Comparison of ENCODE assay signal across 8 cellular contexts in genomic region chr6:36197739-36198221, GRCh38. TPM values are rescaled to one million over a fixed set of nuclear protein-coding genes. Genes with fewer than 3 reads are reported as not detected.
DNase-seq lines count a peak whose midpoint lies in the region; ATAC-seq, FAIRE-seq and TF ChIP-seq lines count a peak whose summit lies in the region.

No MANE protein-coding gene starts in this region.

- ATAC-seq in heart left ventricle (no peak), left cardiac atrium (no peak), lower lobe of right lung (no peak)

- no peak for DNase-seq in heart left ventricle
- no peak for DNase-seq in left cardiac atrium
- DNase-seq in astrocyte (ENCODE audit: low read depth), result no peak
- no peak for DNase-seq in lower lobe of right lung
- DNase-seq in type B pancreatic cell (ENCODE audit: extremely low spot score, unreplicated experiment), result no peak
- no peak for DNase-seq in GF-D8 (lab: John Stamatoyannopoulos, UW)
- DNase-seq in D341Med (ENCODE audit: low spot score), result no peak
- DNase-seq in NOMO-1 treated with DMSO at 0.1 percent for 48 hours (lab: John Stamatoyannopoulos, UW; ENCODE audit: unreplicated experiment), result no peak

- H2AFZ ChIP-seq in astrocyte (ENCODE audit: low read depth, low read length), result no peak overlapping the region

- H3K4me1 ChIP-seq in heart left ventricle, result peaks cover 0 to 31% (median 16%) of the 10 kb centered on the region in 12 donors
- peaks cover 10% of the 10 kb centered on the region for H3K4me1 ChIP-seq in astrocyte (ENCODE audit: insufficient read depth, low read length)
- H3K4me1 ChIP-seq in lower lobe of right lung, result peaks cover 27% of the 10 kb centered on the region

- H3K36me3 Mint-ChIP-seq in astrocyte (ENCODE audit: low read depth, unreplicated experiment), result peaks cover 25% of the 10 kb centered on the region
- H3K36me3 Mint-ChIP-seq in type B pancreatic cell, result peaks cover 40% of the 10 kb centered on the region

- no peak for FAIRE-seq in astrocyte (lab: Jason Lieb, UNC)

- H3K36me3 ChIP-seq in heart left ventricle (peaks cover 0 to 29% (median 22%) of the 10 kb centered on the region in 9 donors), astrocyte (ENCODE audit: insufficient read depth, low read length) (peaks cover 21% of the 10 kb centered on the region), lower lobe of right lung (peaks cover 29% of the 10 kb centered on the region)

- H3K9me3 ChIP-seq in heart left ventricle, result no peaks in the 10 kb centered on the region
- H3K9me3 ChIP-seq in astrocyte (ENCODE audit: insufficient read depth, low read depth, low read length), result no peaks in the 10 kb centered on the region
- no peaks in the 10 kb centered on the region for H3K9me3 ChIP-seq in lower lobe of right lung

- peak overlapping the region; percentile 40 to 85 (median 70) for H3K4me3 ChIP-seq in heart left ventricle
- H3K4me3 ChIP-seq in astrocyte (ENCODE audit: insufficient read depth, low read depth, low read length), result peak overlapping the region; percentile 77
- peak overlapping the region; percentile 66 for H3K4me3 ChIP-seq in lower lobe of right lung

- H3K4me2 ChIP-seq in astrocyte (ENCODE audit: low read length), result peak overlapping the region; percentile 97

- H3K27me3 Mint-ChIP-seq in astrocyte (ENCODE audit: low read depth, unreplicated experiment) (no peaks in the 10 kb centered on the region), type B pancreatic cell (no peaks in the 10 kb centered on the region)

- no peaks in the 10 kb centered on the region for H3K9me3 Mint-ChIP-seq in astrocyte (ENCODE audit: unreplicated experiment)
- no peaks in the 10 kb centered on the region for H3K9me3 Mint-ChIP-seq in type B pancreatic cell

- H3K4me3 Mint-ChIP-seq in astrocyte (ENCODE audit: unreplicated experiment) (peak overlapping the region; percentile 92), type B pancreatic cell (peak overlapping the region; percentile 93)

- 61 to 67% (median 65%) methylated on average over 17 of the region's 17 CpGs for WGBS in heart left ventricle, 4 donors

- H3K79me2 ChIP-seq in astrocyte (ENCODE audit: insufficient read depth, low read length), result peaks cover 56% of the 10 kb centered on the region

- TF ChIP-seq POLR2A in heart left ventricle (IDR thresholded peaks at IDR 0.05), result no peak

- peak overlapping the region; percentile 55 for H3K27ac Mint-ChIP-seq in astrocyte (ENCODE audit: unreplicated experiment)
- H3K27ac Mint-ChIP-seq in type B pancreatic cell, result peak overlapping the region; percentile 81

- no peak for TF ChIP-seq CTCF in heart left ventricle (IDR thresholded peaks at IDR 0.05)
- TF ChIP-seq CTCF in astrocyte (IDR thresholded peaks at IDR 0.05; ENCODE audit: insufficient read depth, low read depth, low read length), result no peak
- TF ChIP-seq CTCF in lower lobe of right lung (IDR thresholded peaks at IDR 0.05), result no peak
- no peak for TF ChIP-seq CTCF in type B pancreatic cell (conservative IDR thresholded peaks at IDR 0.05)

- H3K27ac ChIP-seq in heart left ventricle, result peak overlapping the region in 4 of 12 donors; percentile 94 to 97 (median 95)
- no peak overlapping the region for H3K27ac ChIP-seq in astrocyte (ENCODE audit: low read depth, low read length)
- H3K27ac ChIP-seq in lower lobe of right lung, result peak overlapping the region; percentile 94

- H3K9ac ChIP-seq in astrocyte (ENCODE audit: low read length), result peak overlapping the region; percentile 86

- intact Hi-C loops in heart left ventricle (cut with DNase I), result loop anchor here (1.0 to 5.0 kb wide), 7 partner anchors 70 to 171 kb away; partner anchors contain the start of gene MAPK14 (in 8 of the 10)
- intact Hi-C loops in left cardiac atrium (cut with DNase I), result loop anchor here (5.0 to 10.0 kb wide), 3 partner anchors 75 to 173 kb away; partner anchors contain the start of genes MAPK14 (in 2 of the 2) and SLC26A8 (in 1 of the 2)
- intact Hi-C loops in lower lobe of right lung (cut with DNase I), result no loop called here

- no peaks in the 10 kb centered on the region for H3K27me3 ChIP-seq in heart left ventricle
- no peaks in the 10 kb centered on the region for H3K27me3 ChIP-seq in astrocyte (ENCODE audit: insufficient read depth, low read length)
- no peaks in the 10 kb centered on the region for H3K27me3 ChIP-seq in lower lobe of right lung (ENCODE audit: low read depth)

- peaks cover 55% of the 10 kb centered on the region for H4K20me1 ChIP-seq in astrocyte (ENCODE audit: insufficient read depth, low read length)

- H3K4me1 Mint-ChIP-seq in astrocyte (ENCODE audit: low read depth, unreplicated experiment) (peaks cover 5% of the 10 kb centered on the region), type B pancreatic cell (ENCODE audit: unreplicated experiment) (peaks cover 10% of the 10 kb centered on the region)

RNA-seq across cellular contexts. Expression of gene BRPF3, which starts 1.2 kb away (rescaled TPM):
- 10 to 100 TPM; 12.5 to 29.1 (median 17.6) TPM for total RNA-seq in heart left ventricle
- polyA plus RNA-seq in heart left ventricle, result 10 to 100 TPM in 1 of 2 donors, 1 to 10 TPM in 1; 8.2 to 21.3 TPM
- 10 to 100 TPM; 23.5 to 23.7 TPM for total RNA-seq in left cardiac atrium
- total RNA-seq in astrocyte, result 28.8 and 32.0 TPM in 2 replicates
- 32.0 TPM for total RNA-seq in lower lobe of right lung
- total RNA-seq in type B pancreatic cell (ENCODE audit: low replicate concordance), result 47.7 and 48.4 TPM in 2 replicates
